In the genomic region with DNA sequence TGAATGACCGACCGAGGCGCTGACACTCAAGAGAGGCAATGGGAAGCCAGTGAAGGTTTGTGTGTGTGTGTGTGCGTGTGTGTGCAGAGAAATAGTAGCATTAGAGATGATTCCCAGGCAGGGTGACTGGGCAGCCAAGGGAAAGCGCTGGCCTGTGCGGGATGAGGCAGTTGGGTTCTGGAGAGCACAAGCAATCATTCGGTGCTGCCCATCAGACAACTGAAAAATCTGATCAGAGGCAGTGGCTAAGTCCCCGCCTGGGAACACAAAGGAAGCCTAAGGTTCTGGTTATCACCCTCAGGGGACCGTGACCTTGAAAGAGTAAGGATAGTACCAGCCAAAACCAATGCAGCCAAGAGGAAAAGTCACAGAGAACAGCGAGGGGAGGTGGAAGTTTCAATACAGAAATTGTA, we compare ENCODE assay signal across 8 cellular contexts. TPM values are rescaled to one million over a fixed set of nuclear protein-coding genes. Genes with fewer than 3 reads are reported as not detected.
DNase-seq lines count a peak whose midpoint lies in the region; ATAC-seq and TF ChIP-seq lines count a peak whose summit lies in the region.

No MANE protein-coding gene starts in this region.

- peaks cover 9% of the 10 kb centered on the region for H3K36me3 Mint-ChIP-seq in activated CD8-positive, alpha-beta memory T cell treated with anti-CD3 and anti-CD28 coated beads, Interleukin-2, amount 10 ng/mL, durations not matched to agents 7 days and 5 days

- no peaks in the 10 kb centered on the region for H3K9me3 Mint-ChIP-seq in activated CD8-positive, alpha-beta memory T cell treated with anti-CD3 and anti-CD28 coated beads, Interleukin-2, amount 10 ng/mL, durations not matched to agents 7 days and 5 days (ENCODE audit: low read depth)

- H3K9me3 ChIP-seq in right lobe of liver (no peaks in the 10 kb centered on the region), tibial artery (no peaks in the 10 kb centered on the region)

- DNase-seq in activated CD8-positive, alpha-beta memory T cell treated with anti-CD3 and anti-CD28 coated beads, Interleukin-2, amount 10 ng/mL, durations not matched to agents 7 days and 5 days: no peak
- no peak for DNase-seq in activated CD8-positive, alpha-beta memory T cell treated with anti-CD3 and anti-CD28 coated beads for 24 hours
- DNase-seq in right lobe of liver (no peak), tibial artery (peak in 1 of 2 donors; percentile 67), inferior parietal cortex (ENCODE audit: extremely low spot score) (no peak), HuH-7 (ENCODE audit: low spot score) (no peak), NCI-H1105 (lab: John Stamatoyannopoulos, UW) (no peak)

- no peak for ATAC-seq in activated CD8-positive, alpha-beta memory T cell treated with anti-CD3 and anti-CD28 coated beads, Interleukin-2, amount 10 ng/mL, durations not matched to agents 7 days and 5 days
- ATAC-seq in right lobe of liver: no peak

- no peaks in the 10 kb centered on the region for H3K27me3 Mint-ChIP-seq in activated CD8-positive, alpha-beta memory T cell treated with anti-CD3 and anti-CD28 coated beads, Interleukin-2, amount 10 ng/mL, durations not matched to agents 7 days and 5 days

- WGBS in adipose tissue, 3 donors: 41 to 77% (median 63%) methylated on average over 10 of the region's 10 CpGs
- 55% methylated on average over 4 of the region's 10 CpGs for WGBS in right lobe of liver (ENCODE audit: insufficient coverage, low coverage, low lambda C conversion rate, missing lambda C conversion rate)

- H3K27me3 ChIP-seq in right lobe of liver: no peaks in the 10 kb centered on the region
- H3K27me3 ChIP-seq in tibial artery: no peaks in the 10 kb centered on the region

- no peak for TF ChIP-seq POLR2A in right lobe of liver (IDR thresholded peaks at IDR 0.05)

- H3K4me3 ChIP-seq in right lobe of liver (peak overlapping the region; percentile 66 to 93 (median 81)), tibial artery (peak overlapping the region; percentile 98 to 99)

- TF ChIP-seq CTCF in right lobe of liver (IDR thresholded peaks at IDR 0.05) (no peak), tibial artery (IDR thresholded peaks at IDR 0.05) (no peak)

- H3K36me3 ChIP-seq in right lobe of liver: no peaks in the 10 kb centered on the region
- H3K36me3 ChIP-seq in tibial artery: peaks cover 0 to under 1% (median 0%) of the 10 kb centered on the region in 3 donors

- H3K27ac ChIP-seq in adipose tissue (ENCODE audit: low read depth, low read length): peak overlapping the region; percentile 72
- peak overlapping the region; percentile 92 to 97 (median 97) for H3K27ac ChIP-seq in right lobe of liver
- H3K27ac ChIP-seq in tibial artery: peak overlapping the region; percentile 100

- H3K4me1 ChIP-seq in right lobe of liver (peaks cover 0 to 31% (median 0%) of the 10 kb centered on the region in 4 donors), tibial artery (peaks cover 0 to 55% (median 13%) of the 10 kb centered on the region in 4 donors)

- CTCF ChIA-PET in activated CD8-positive, alpha-beta memory T cell treated with anti-CD3 and anti-CD28 coated beads, Interleukin-2, amount 10 ng/mL, durations not matched to agents 7 days and 5 days (lab: Charles Lee): interaction anchor here (1.0 to 1.3 kb wide), 4 partner anchors 11 to 125 kb away, joined by 3 to 15 read pairs (median 4); no protein-coding TSS in a partner anchor

- peak overlapping the region; percentile 99 for H3K27ac Mint-ChIP-seq in activated CD8-positive, alpha-beta memory T cell treated with anti-CD3 and anti-CD28 coated beads, Interleukin-2, amount 10 ng/mL, durations not matched to agents 7 days and 5 days

- H3K4me1 Mint-ChIP-seq in activated CD8-positive, alpha-beta memory T cell treated with anti-CD3 and anti-CD28 coated beads, Interleukin-2, amount 10 ng/mL, durations not matched to agents 7 days and 5 days: peaks cover 67% of the 10 kb centered on the region

- peak overlapping the region; percentile 89 for H3K4me3 Mint-ChIP-seq in activated CD8-positive, alpha-beta memory T cell treated with anti-CD3 and anti-CD28 coated beads, Interleukin-2, amount 10 ng/mL, durations not matched to agents 7 days and 5 days

- intact Hi-C loops in right lobe of liver (cut with DNase I): no loop called here
- intact Hi-C loops in tibial artery (cut with DNase I; ENCODE audit: low total_unique reads): loop anchor here (5.0 kb wide), 2 partner anchors 46 to 49 kb away; partner anchors contain the start of genes BBIP1 and SHOC2

RNA-seq across cellular contexts. Expression of gene PDCD4, which starts 0.9 kb away (rescaled TPM):
- total RNA-seq in activated CD8-positive, alpha-beta memory T cell treated with anti-CD3 and anti-CD28 coated beads, Interleukin-2, amount 10 ng/mL, durations not matched to agents 7 days and 5 days: 100 to 1,000 TPM in 1 of 2 experiments, 10 to 100 TPM in 1; 74.0 to 115 TPM
- 100 to 1,000 TPM in 1 of 3 donors, 10 to 100 TPM in 2; 72.7 to 398 (median 80.2) TPM for polyA plus RNA-seq in adipose tissue
- total RNA-seq in right lobe of liver: 100 to 1,000 TPM in 1 of 6 experiments, 10 to 100 TPM in 5; 10.8 to 105 (median 32.5) TPM

RNA-seq across cellular contexts. Expression of gene BBIP1, which starts 48.2 kb away (rescaled TPM):
- 10 to 100 TPM; 23.1 to 24.8 TPM for total RNA-seq in activated CD8-positive, alpha-beta memory T cell treated with anti-CD3 and anti-CD28 coated beads, Interleukin-2, amount 10 ng/mL, durations not matched to agents 7 days and 5 days
- polyA plus RNA-seq in adipose tissue: 10 to 100 TPM in 2 of 3 donors, 1 to 10 TPM in 1; 5.8 to 36.7 (median 18.0) TPM
- 10 to 100 TPM in 5 of 6 experiments, 1 to 10 TPM in 1; 9.4 to 15.7 (median 11.5) TPM for total RNA-seq in right lobe of liver

RNA-seq across cellular contexts. Expression of gene SHOC2, which starts 48.6 kb away (rescaled TPM):
- total RNA-seq in activated CD8-positive, alpha-beta memory T cell treated with anti-CD3 and anti-CD28 coated beads, Interleukin-2, amount 10 ng/mL, durations not matched to agents 7 days and 5 days: 10 to 100 TPM; 39.3 to 43.2 TPM
- polyA plus RNA-seq in adipose tissue: 10 to 100 TPM; 10.3 to 28.5 (median 28.3) TPM
- 10 to 100 TPM; 16.0 to 28.6 (median 22.2) TPM for total RNA-seq in right lobe of liver
